Comparison of ENCODE assay signal across 21 cellular contexts in genomic region chr14:104221071-104221625, GRCh38.
A peak's percentile ranks its signal among the peaks of the same experiment; 100 is the strongest.
DNase-seq lines count a peak whose midpoint lies in the region; ATAC-seq and TF ChIP-seq lines count a peak whose summit lies in the region.
"Had no signal": no experiment of that assay in that cellular context is flagged by ENCODE, and none has a peak within 500 bp of the region (broad histone marks: within the 10 kb centered on the region; RNA-seq: fewer than 3 reads in every experiment).

No MANE protein-coding gene starts in this region.

- H3K27me3 ChIP-seq in right cardiac atrium (ENCODE audit: control insufficient read depth, insufficient read depth) = no peaks in the 10 kb centered on the region
- H3K27me3 ChIP-seq in lower lobe of right lung (ENCODE audit: low read depth) = peaks cover 24% of the 10 kb centered on the region
- H3K27me3 ChIP-seq: MG63 had no signal

- H3K4me1 Mint-ChIP-seq in WTC11 = peaks cover 30% of the 10 kb centered on the region
- H3K4me1 Mint-ChIP-seq in stimulated activated naive B cell treated with anti-CD40 and anti-IgM and Interleukin-4, amounts not matched to agents 10 μg/mL and 1 μg/mL and 100 μg/mL, for 72 hours = peaks cover 18 to 23% of the 10 kb centered on the region in 2 donors

- WGBS in right cardiac atrium = 77% methylated on average over 14 of the region's 14 CpGs

- H3K27ac Mint-ChIP-seq in WTC11 = no peak overlapping the region
- no peak overlapping the region for H3K27ac Mint-ChIP-seq in stimulated activated naive B cell treated with anti-CD40 and anti-IgM and Interleukin-4, amounts not matched to agents 10 μg/mL and 1 μg/mL and 100 μg/mL, for 72 hours
- H3K27ac Mint-ChIP-seq: B cell; CD4-positive, CD25-positive, alpha-beta regulatory T cell had no signal

- POLR2A ChIA-PET in WTC11 (lab: Charles Lee) = no interaction called here

- H3K9me3 ChIP-seq in right cardiac atrium (ENCODE audit: control insufficient read depth, low read length) (no peaks in the 10 kb centered on the region), lower lobe of right lung (no peaks in the 10 kb centered on the region)
- H3K9me3 ChIP-seq: A549, HAP-1, MG63 had no signal

- intact Hi-C loops in right cardiac atrium (cut with DNase I) = loop anchor here in 1 of 4 donors (10.0 kb wide), 1 partner anchor 86 kb away; the partner anchor contains the start of gene KIF26A
- intact Hi-C loops in cardiac septum (cut with DNase I) = loop anchor here (5.0 kb wide), 1 partner anchor 84 kb away; the partner anchor contains the start of gene KIF26A
- intact Hi-C loops in lower lobe of right lung (cut with DNase I) = no loop called here

- CTCF ChIA-PET in WTC11 (lab: Charles Lee) = interaction anchor here (0.6 to 1.7 kb wide), 4 partner anchors 47 to 149 kb away, joined by 3 to 6 read pairs (median 4); no protein-coding TSS in a partner anchor

- no peaks in the 10 kb centered on the region for H3K36me3 ChIP-seq in lower lobe of right lung
- H3K36me3 ChIP-seq: HAP-1, MG63 had no signal

- no peak for TF ChIP-seq CTCF in WTC11 (IDR thresholded peaks at IDR 0.05)
- TF ChIP-seq CTCF in lower lobe of right lung (IDR thresholded peaks at IDR 0.05) = no peak

- H3K4me1 ChIP-seq in right cardiac atrium (ENCODE audit: control insufficient read depth, insufficient read depth, low read length) (peaks cover 8% of the 10 kb centered on the region), lower lobe of right lung (peaks cover 10% of the 10 kb centered on the region)
- H3K4me1 ChIP-seq: A549, HAP-1 had no signal

- ATAC-seq in right cardiac atrium (no peak), WTC11 (no peak), lower lobe of right lung (peak in 1 of 2 donors; percentile 7)
- no peak for ATAC-seq in stimulated activated naive B cell treated with anti-CD40 and anti-IgM and Interleukin-4, amounts not matched to agents 10 μg/mL and 1 μg/mL and 100 μg/mL, for 72 hours (replicated peaks)
- ATAC-seq: A549, K562, Panc1 had no signal

- H3K4me3 ChIP-seq in right cardiac atrium (ENCODE audit: low read length) (no peak overlapping the region), lower lobe of right lung (no peak overlapping the region)
- H3K4me3 ChIP-seq: A549, HAP-1, K562, MG63 had no signal

- no peak overlapping the region for H3K4me3 Mint-ChIP-seq in WTC11
- H3K4me3 Mint-ChIP-seq in stimulated activated naive B cell treated with anti-CD40 and anti-IgM and Interleukin-4, amounts not matched to agents 10 μg/mL and 1 μg/mL and 100 μg/mL, for 72 hours = no peak overlapping the region
- H3K4me3 Mint-ChIP-seq: B cell; CD4-positive, CD25-positive, alpha-beta regulatory T cell had no signal

- H3K27me3 Mint-ChIP-seq in WTC11 (ENCODE audit: low read depth) = no peaks in the 10 kb centered on the region
- peaks cover 40 to 68% of the 10 kb centered on the region in 2 donors for H3K27me3 Mint-ChIP-seq in stimulated activated naive B cell treated with anti-CD40 and anti-IgM and Interleukin-4, amounts not matched to agents 10 μg/mL and 1 μg/mL and 100 μg/mL, for 72 hours
- H3K27me3 Mint-ChIP-seq: CD4-positive, CD25-positive, alpha-beta regulatory T cell had no signal

- no peak overlapping the region for H3K27ac ChIP-seq in right cardiac atrium (ENCODE audit: low read length)
- no peak overlapping the region for H3K27ac ChIP-seq in lower lobe of right lung
- H3K27ac ChIP-seq: A549, HL-60 had no signal

- H3K9me3 Mint-ChIP-seq in WTC11 = no peaks in the 10 kb centered on the region
- no peaks in the 10 kb centered on the region for H3K9me3 Mint-ChIP-seq in stimulated activated naive B cell treated with anti-CD40 and anti-IgM and Interleukin-4, amounts not matched to agents 10 μg/mL and 1 μg/mL and 100 μg/mL, for 72 hours
- H3K9me3 Mint-ChIP-seq: CD4-positive, CD25-positive, alpha-beta regulatory T cell had no signal

- DNase-seq in right cardiac atrium (peak in 2 of 3 donors; percentile 24 to 29), cardiac septum (ENCODE audit: low spot score) (no peak), WTC11 (ENCODE audit: low spot score) (peak; percentile 7), lower lobe of right lung (peak; percentile 29), DMS53 treated with DMSO at 0.1 percent for 48 hours (lab: John Stamatoyannopoulos, UW; ENCODE audit: unreplicated experiment) (no peak)
- no peak for DNase-seq in stimulated activated naive B cell treated with anti-CD40 and anti-IgM and Interleukin-4, amounts not matched to agents 10 μg/mL and 1 μg/mL and 100 μg/mL, for 72 hours
- no peak for DNase-seq in activated effector memory CD4-positive, alpha-beta T cell treated with anti-CD3 and anti-CD28 coated beads, Interleukin-2, amount 50 U/mL, for 16 hours
- DNase-seq: CD4-positive, CD25-positive, alpha-beta regulatory T cell; DMS79 treated with DMSO at 0.1 percent for 48 hours; MG63; NCI-H1417; NCI-H1930; NCI-H2227 treated with DMSO at 0.1 percent for 48 hours; NCI-H510A; NCI-H748 treated with DMSO at 0.1 percent for 48 hours had no signal

- H3K36me3 Mint-ChIP-seq in WTC11 = no peaks in the 10 kb centered on the region
- H3K36me3 Mint-ChIP-seq in stimulated activated naive B cell treated with anti-CD40 and anti-IgM and Interleukin-4, amounts not matched to agents 10 μg/mL and 1 μg/mL and 100 μg/mL, for 72 hours = no peaks in the 10 kb centered on the region
- H3K36me3 Mint-ChIP-seq: CD4-positive, CD25-positive, alpha-beta regulatory T cell had no signal

TF ChIP-seq in WTC11, 78 proteins besides CTCF, POLR2A, EP300 and RAD21 (continues in another document):
- TF ChIP-seq ZNF281 (CRISPR knock-in tag; IDR thresholded peaks at IDR 0.05) (no peak), ZNF219 (CRISPR knock-in tag; IDR thresholded peaks at IDR 0.05; ENCODE audit: borderline replicate concordance) (no peak), ZNF232 (CRISPR knock-in tag; IDR thresholded peaks at IDR 0.05) (no peak), JAZF1 (CRISPR knock-in tag; IDR thresholded peaks at IDR 0.05) (no peak), SMAD4 (CRISPR knock-in tag; IDR thresholded peaks at IDR 0.05) (no peak), AR (CRISPR knock-in tag; IDR thresholded peaks at IDR 0.05) (no peak), ZNF671 (CRISPR knock-in tag; IDR thresholded peaks at IDR 0.05) (no peak), CBFB (CRISPR knock-in tag; IDR thresholded peaks at IDR 0.05; ENCODE audit: low read depth) (no peak), ATF3 (CRISPR knock-in tag; conservative IDR thresholded peaks at IDR 0.05) (no peak)

Comparison
In these comparisons a context has a peak if more than half of its experiments do, and no peak if none do; other contexts are left out.
1. DNase-seq: peak in right cardiac atrium (2 of 3), WTC11 (single experiment) and lower lobe of right lung (single experiment); none in cardiac septum (single experiment), stimulated activated naive B cell treated with anti-CD40 and anti-IgM and Interleukin-4, amounts not matched to agents 10 μg/mL and 1 μg/mL and 100 μg/mL, for 72 hours (single experiment), DMS53 treated with DMSO at 0.1 percent for 48 hours (single experiment) and activated effector memory CD4-positive, alpha-beta T cell treated with anti-CD3 and anti-CD28 coated beads, Interleukin-2, amount 50 U/mL, for 16 hours (single experiment).